8 cellular contexts compared by ENCODE assay signal in the genomic region with DNA sequence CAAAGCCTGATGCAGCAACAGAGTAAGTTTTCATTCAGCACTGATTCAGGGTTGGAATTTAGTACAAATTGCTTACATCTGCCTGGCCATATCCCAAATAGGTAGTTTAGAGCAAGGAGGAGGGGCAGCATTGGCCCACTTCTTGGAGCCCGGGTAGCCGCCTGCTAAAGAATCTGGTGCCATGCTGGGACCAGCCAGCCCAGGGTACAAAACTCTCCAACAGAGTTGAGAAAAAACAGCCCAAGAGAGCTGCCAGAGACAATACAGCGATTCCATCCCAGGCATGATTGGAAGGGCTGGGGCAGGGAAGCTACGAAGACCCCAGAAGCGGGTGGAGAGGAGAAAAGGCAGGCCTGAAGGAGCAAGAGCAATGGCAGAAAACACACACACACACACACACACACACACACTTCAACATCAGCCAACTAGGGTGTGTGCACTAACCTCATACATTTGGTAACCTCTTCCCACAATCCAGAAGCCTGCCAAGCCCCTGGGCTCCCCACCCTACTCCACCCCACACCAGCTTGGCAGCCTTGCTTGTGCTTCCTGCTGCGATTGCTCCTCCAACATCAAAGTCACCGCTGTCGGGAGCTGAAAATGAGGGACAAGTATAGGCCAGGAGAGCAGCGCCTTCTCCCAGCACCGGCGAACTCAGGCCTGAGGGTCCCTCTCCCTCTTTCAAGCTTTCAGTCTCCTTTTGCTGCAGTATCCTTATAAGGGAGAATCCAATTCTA. TPM values are rescaled to one million over a fixed set of nuclear protein-coding genes. Genes with fewer than 3 reads are reported as not detected.
DNase-seq lines count a peak whose midpoint lies in the region; ATAC-seq and TF ChIP-seq lines count a peak whose summit lies in the region.

No MANE protein-coding gene starts in this region.

- no peaks in the 10 kb centered on the region for H3K27me3 Mint-ChIP-seq in T-helper 1 cell treated with Interleukin-12 subunit alpha and Interleukin-12 subunit beta and Interleukin-4 antibody, amounts not matched to agents 30 μg/mL and 1 μg/mL, for 36 hours (ENCODE audit: low read depth)
- H3K27me3 Mint-ChIP-seq in brain, result peaks cover 8% of the 10 kb centered on the region

- WGBS in spleen, 5 donors, result 15 to 21% (median 16%) methylated on average over 11 of the region's 11 CpGs

- H3K36me3 Mint-ChIP-seq in T-helper 1 cell treated with Interleukin-12 subunit alpha and Interleukin-12 subunit beta and Interleukin-4 antibody, amounts not matched to agents 30 μg/mL and 1 μg/mL, for 36 hours (ENCODE audit: low read depth), result peaks cover 17% of the 10 kb centered on the region
- peaks cover 18% of the 10 kb centered on the region for H3K36me3 Mint-ChIP-seq in brain

- peaks cover 0 to 13% (median 3%) of the 10 kb centered on the region in 6 donors for H3K36me3 ChIP-seq in spleen

- H3K9me3 Mint-ChIP-seq in T-helper 1 cell treated with Interleukin-12 subunit alpha and Interleukin-12 subunit beta and Interleukin-4 antibody, amounts not matched to agents 30 μg/mL and 1 μg/mL, for 36 hours, result no peaks in the 10 kb centered on the region
- H3K9me3 Mint-ChIP-seq in brain, result peaks cover 0 to 2% (median 0%) of the 10 kb centered on the region in 5 experiments

- peaks cover 17 to 94% (median 62%) of the 10 kb centered on the region in 6 donors for H3K4me1 ChIP-seq in spleen

- H3K27ac ChIP-seq in spleen, result peak overlapping the region; percentile 74 to 97 (median 90)

- peak overlapping the region; percentile 66 to 95 (median 88) for H3K4me3 ChIP-seq in spleen

- peak overlapping the region; percentile 90 for H3K4me3 Mint-ChIP-seq in T-helper 1 cell treated with Interleukin-12 subunit alpha and Interleukin-12 subunit beta and Interleukin-4 antibody, amounts not matched to agents 30 μg/mL and 1 μg/mL, for 36 hours
- peak overlapping the region; percentile 93 to 98 (median 98) for H3K4me3 Mint-ChIP-seq in brain

- no peak for ATAC-seq in activated CD4-positive, CD25-positive, alpha-beta regulatory T cell treated with anti-CD3 and anti-CD28 coated beads, Interleukin-2, amount 50 U/mL, for 24 hours

- no peaks in the 10 kb centered on the region for H3K27me3 ChIP-seq in spleen (replicated peaks in 1 of 7)

- TF ChIP-seq CTCF in brain (conservative IDR thresholded peaks at IDR 0.05) (no peak), spleen (IDR thresholded peaks at IDR 0.05 in 8 of 11, conservative IDR thresholded peaks at IDR 0.05 in 3 of 11) (no peak)

- peak overlapping the region; percentile 77 for H3K27ac Mint-ChIP-seq in T-helper 1 cell treated with Interleukin-12 subunit alpha and Interleukin-12 subunit beta and Interleukin-4 antibody, amounts not matched to agents 30 μg/mL and 1 μg/mL, for 36 hours
- peak overlapping the region; percentile 96 to 99 (median 97) for H3K27ac Mint-ChIP-seq in brain

- intact Hi-C loops in spleen (cut with DNase I; ENCODE audit: low total_unique reads), result no loop called here

- H3K9me3 ChIP-seq in spleen, result no peaks in the 10 kb centered on the region

- H3K4me1 Mint-ChIP-seq in T-helper 1 cell treated with Interleukin-12 subunit alpha and Interleukin-12 subunit beta and Interleukin-4 antibody, amounts not matched to agents 30 μg/mL and 1 μg/mL, for 36 hours (ENCODE audit: low read depth), result peaks cover 46% of the 10 kb centered on the region
- peaks cover 61% of the 10 kb centered on the region for H3K4me1 Mint-ChIP-seq in brain

- TF ChIP-seq POLR2A in spleen (IDR thresholded peaks at IDR 0.05), result no peak

- no peak for DNase-seq in T-helper 1 cell
- peak; percentile 48 for DNase-seq in NCI-H446 treated with DMSO at 0.1 percent for 48 hours (lab: John Stamatoyannopoulos, UW)
- DNase-seq in iris pigment epithelial cell (ENCODE audit: low read depth), result peak; percentile 49
- no peak for DNase-seq in spleen
- DNase-seq in HCEC 1CT, result no peak

RNA-seq across cellular contexts. Expression of gene PIK3C2B, which starts 1.3 kb away (rescaled TPM):
- polyA plus RNA-seq in brain (ENCODE audit: insufficient read depth, low read depth, low replicate concordance) (15.6 TPM), spleen (10 to 100 TPM in 2 of 3 donors, 1 to 10 TPM in 1; 9.5 to 22.4 (median 10.8) TPM)
- total RNA-seq in spleen, result 10 to 100 TPM; 45.8 to 72.2 (median 66.5) TPM

RNA-seq across cellular contexts. Expression of gene MDM4, which starts 22.9 kb away (rescaled TPM):
- polyA plus RNA-seq in brain (ENCODE audit: insufficient read depth, low read depth, low replicate concordance), result 2.1 TPM
- total RNA-seq in spleen, result 100 to 1,000 TPM; 112 to 192 (median 163) TPM
- polyA plus RNA-seq in spleen, result 10 to 100 TPM; 10.6 to 16.8 (median 13.8) TPM

Comparison
In these comparisons a context has a peak if more than half of its experiments do, and no peak if none do; other contexts are left out.
1. DNase-seq: peak in NCI-H446 treated with DMSO at 0.1 percent for 48 hours (single experiment) and iris pigment epithelial cell (single experiment); none in T-helper 1 cell (0 of 5), spleen (single experiment) and HCEC 1CT (single experiment).